In genomic region chr15:61441901-61442300, GRCh38 we compare ENCODE assay signal across 27 cellular contexts.
"Had no signal": no experiment of that assay in that cellular context is flagged by ENCODE, and none has a peak within 500 bp of the region (broad histone marks: within the 10 kb centered on the region; RNA-seq: fewer than 3 reads in every experiment).

No MANE protein-coding gene starts in this region.

- H3K79me2 ChIP-seq: hepatocyte, parathyroid adenoma had no signal

- H3K36me3 Mint-ChIP-seq: mesothelial cell of epicardium, neural progenitor cell had no signal

- H2AFZ ChIP-seq: hepatocyte, neural progenitor cell, parathyroid adenoma had no signal

- H3K36me3 ChIP-seq: gastroesophageal sphincter, heart left ventricle, left lung, neural progenitor cell, right lobe of liver, tibial artery, upper lobe of left lung had no signal

- H3K4me3 ChIP-seq: dorsolateral prefrontal cortex, gastroesophageal sphincter, heart left ventricle, hepatocyte, left lung, mucosa of descending colon, neural progenitor cell, right lobe of liver, smooth muscle cell, testis, tibial artery, upper lobe of left lung had no signal

- H3K9ac ChIP-seq: neural progenitor cell, parathyroid adenoma had no signal

- H3K9me3 ChIP-seq: gastroesophageal sphincter, mucosa of descending colon, right lobe of liver, testis, tibial artery, upper lobe of left lung had no signal

- DNase-seq: dorsolateral prefrontal cortex; effector CD4-positive, alpha-beta T cell; heart left ventricle; left cardiac atrium; left lung; mesenchymal stem cell; mucosa of descending colon; naive thymus-derived CD4-positive, alpha-beta T cell; right lobe of liver; stimulated activated CD4-positive, alpha-beta T cell treated with anti-CD3 and anti-CD28 coated beads, Interleukin-12 subunit alpha, Interleukin-12 subunit beta, amount 100 ng/mL, for 4 hours; stimulated activated CD4-positive, alpha-beta T cell treated with anti-CD3 and anti-CD28 coated beads, Interleukin-1b, Interleukin-23, amount 100 ng/mL, for 48 hours; stimulated activated CD4-positive, alpha-beta T cell treated with anti-CD3 and anti-CD28 coated beads, Interleukin-4, amount 100 ng/mL, for 1 hour; stimulated activated CD8-positive, alpha-beta memory T cell treated with anti-CD3 and anti-CD28 coated beads, Interleukin-4, amount 100 ng/mL, for 48 hours; stimulated activated naive CD4-positive, alpha-beta T cell; stimulated activated naive CD8-positive, alpha-beta T cell treated with anti-CD3 and anti-CD28 coated beads, Interleukin-15, amount 100 ng/mL, for 72 hours; testis; tibial artery; upper lobe of left lung had no signal

- H3K4me3 Mint-ChIP-seq: mesothelial cell of epicardium; naive thymus-derived CD4-positive, alpha-beta T cell; nephron; neural progenitor cell; stimulated activated naive CD8-positive, alpha-beta T cell treated with anti-CD3 and anti-CD28 coated beads, Interleukin-15, amount 100 ng/mL, for 72 hours had no signal

- H3K27ac ChIP-seq: dorsolateral prefrontal cortex, foreskin keratinocyte, gastroesophageal sphincter, heart left ventricle, hepatocyte, left lung, neural progenitor cell, parathyroid adenoma, right lobe of liver, testis, tibial artery, upper lobe of left lung had no signal

- H3K27me3 ChIP-seq: gastroesophageal sphincter, hepatocyte, left lung, neural progenitor cell, right lobe of liver, testis, tibial artery, upper lobe of left lung had no signal

- H3K4me1 Mint-ChIP-seq: mesothelial cell of epicardium; nephron; neural progenitor cell; stimulated activated naive CD8-positive, alpha-beta T cell treated with anti-CD3 and anti-CD28 coated beads, Interleukin-15, amount 100 ng/mL, for 72 hours had no signal

- H3K4me2 ChIP-seq: hepatocyte, neural progenitor cell, smooth muscle cell had no signal

- H3K27ac Mint-ChIP-seq: mesothelial cell of epicardium; naive thymus-derived CD4-positive, alpha-beta T cell; nephron; neural progenitor cell; progenitor cell of endocrine pancreas; stimulated activated naive CD8-positive, alpha-beta T cell treated with anti-CD3 and anti-CD28 coated beads, Interleukin-15, amount 100 ng/mL, for 72 hours had no signal

- H3K4me1 ChIP-seq: foreskin keratinocyte, gastroesophageal sphincter, heart left ventricle, left lung, parathyroid adenoma, right lobe of liver, testis, tibial artery, upper lobe of left lung had no signal

- H3K9me3 Mint-ChIP-seq: neural progenitor cell; stimulated activated naive CD8-positive, alpha-beta T cell treated with anti-CD3 and anti-CD28 coated beads, Interleukin-15, amount 100 ng/mL, for 72 hours had no signal

- ATAC-seq: foreskin keratinocyte; gastroesophageal sphincter; heart left ventricle; left lung; mucosa of descending colon; naive thymus-derived CD4-positive, alpha-beta T cell; stimulated activated naive CD8-positive, alpha-beta T cell treated with anti-CD3 and anti-CD28 coated beads, Interleukin-15, amount 100 ng/mL, for 72 hours had no signal
